23 cellular contexts compared by ENCODE assay signal in genomic region chr10:131725736-131726459, GRCh38.
DNase-seq lines count a peak whose midpoint lies in the region; ATAC-seq and TF ChIP-seq lines count a peak whose summit lies in the region.
"Had no signal": no experiment of that assay in that cellular context is flagged by ENCODE, and none has a peak within 500 bp of the region (broad histone marks: within the 10 kb centered on the region; RNA-seq: fewer than 3 reads in every experiment).

No MANE protein-coding gene starts in this region.

- H3K36me3 Mint-ChIP-seq in neural crest cell (ENCODE audit: low read depth), result no peaks in the 10 kb centered on the region
- H3K36me3 Mint-ChIP-seq: activated naive CD4-positive, alpha-beta T cell treated with anti-CD3 and anti-CD28 coated beads, Interleukin-2, amount 50 U/mL, for 72 hours; IgD-negative memory B cell had no signal

- H3K4me3 ChIP-seq in dorsolateral prefrontal cortex (peak overlapping the region in 45 of 59 donors; percentile 1 to 60 (median 30)), upper lobe of right lung (no peak overlapping the region)
- H3K4me3 ChIP-seq: A549, right atrium auricular region, SJCRH30 had no signal

- peak; percentile 44 for DNase-seq in activated effector memory CD4-positive, alpha-beta T cell treated with anti-CD3 and anti-CD28 coated beads, Interleukin-2, amount 50 U/mL, for 16 hours
- no peak for DNase-seq in activated effector memory CD4-positive, alpha-beta T cell treated with Interleukin-2 at 50 U/mL for 16 hours
- DNase-seq in dorsolateral prefrontal cortex (peak in 2 of 10 donors; percentile 25 to 36), neural crest cell (ENCODE audit: low read depth, low spot score) (no peak), upper lobe of right lung (peak; percentile 54), RWPE1 (ENCODE audit: low spot score) (no peak), GOT3 (lab: John Stamatoyannopoulos, UW) (no peak)
- DNase-seq: activated B cell treated with CpG ODN at 0.5 μM for 24 hours; activated T-cell treated with anti-CD3 and anti-CD28 coated beads, Interleukin-2, amount 50 U/mL, for 72 hours; NCI-H1694 treated with DMSO at 0.1 percent for 48 hours; NCI-H2227 treated with DMSO at 0.1 percent for 48 hours; stimulated activated naive CD4-positive, alpha-beta T cell; trophoblast cell had no signal

- ATAC-seq in upper lobe of right lung, result no peak
- no peak for ATAC-seq in HG02678 (IDR thresholded peaks at IDR 0.05; ENCODE audit: unreplicated experiment)
- ATAC-seq: A549; activated CD8-positive, alpha-beta T cell treated with anti-CD3 and anti-CD28 coated beads for 36 hours; activated naive CD4-positive, alpha-beta T cell treated with anti-CD3 and anti-CD28 coated beads, Interleukin-2, amount 50 U/mL, for 72 hours; activated T-cell treated with anti-CD3 and anti-CD28 coated beads, Interleukin-2, amount 50 U/mL, for 72 hours; HCT116 had no signal

- POLR2A ChIA-PET in RWPE1 (lab: Yijun Ruan, JAX; ENCODE audit: low non-redundant PET), result no interaction called here

- no peaks in the 10 kb centered on the region for H3K9me3 Mint-ChIP-seq in neural crest cell
- H3K9me3 Mint-ChIP-seq: activated B cell treated with CpG ODN at 0.5 μM for 24 hours; activated CD8-positive, alpha-beta T cell treated with anti-CD3 and anti-CD28 coated beads for 36 hours; activated naive CD4-positive, alpha-beta T cell treated with anti-CD3 and anti-CD28 coated beads, Interleukin-2, amount 50 U/mL, for 72 hours; activated T-cell treated with anti-CD3 and anti-CD28 coated beads, Interleukin-2, amount 50 U/mL, for 72 hours; T-helper 2 cell treated with Interferon-gamma antibody and Interleukin-4, amounts not matched to agents 5 μg/mL and 100 μg/mL, for 36 hours had no signal

- no peaks in the 10 kb centered on the region for H3K9me3 ChIP-seq in upper lobe of right lung
- H3K9me3 ChIP-seq: A549, neutrophil, right atrium auricular region, SJCRH30 had no signal

- H3K27me3 ChIP-seq in dorsolateral prefrontal cortex, result peaks cover 0 to 5% (median 0%) of the 10 kb centered on the region in 45 donors
- H3K27me3 ChIP-seq in upper lobe of right lung, result no peaks in the 10 kb centered on the region
- H3K27me3 ChIP-seq: right atrium auricular region, SJCRH30 had no signal

- H3K27me3 Mint-ChIP-seq in neural crest cell (ENCODE audit: low read depth), result peaks cover 78% of the 10 kb centered on the region
- H3K27me3 Mint-ChIP-seq: IgD-negative memory B cell had no signal

- H3K27ac Mint-ChIP-seq in neural crest cell (ENCODE audit: unreplicated experiment), result peak overlapping the region; percentile 64
- H3K27ac Mint-ChIP-seq: activated B cell treated with CpG ODN at 0.5 μM for 24 hours; activated CD8-positive, alpha-beta T cell treated with anti-CD3 and anti-CD28 coated beads for 36 hours; activated T-cell treated with anti-CD3 and anti-CD28 coated beads, Interleukin-2, amount 50 U/mL, for 72 hours; IgD-negative memory B cell; T-helper 2 cell treated with Interferon-gamma antibody and Interleukin-4, amounts not matched to agents 5 μg/mL and 100 μg/mL, for 36 hours had no signal

- peaks cover 29% of the 10 kb centered on the region for H3K4me1 Mint-ChIP-seq in neural crest cell
- H3K4me1 Mint-ChIP-seq: IgD-negative memory B cell had no signal

- intact Hi-C loops in dorsolateral prefrontal cortex (cut with DNase I) (no loop called here), upper lobe of right lung (cut with DNase I) (no loop called here)

- no peak for TF ChIP-seq CTCF in dorsolateral prefrontal cortex (IDR thresholded peaks at IDR 0.05 in 54 of 56, conservative IDR thresholded peaks at IDR 0.05 in 2 of 56; ENCODE audit: low read depth in 1 of 56, partially characterized antibody in 56 of 56)
- TF ChIP-seq CTCF in neural crest cell (conservative IDR thresholded peaks at IDR 0.05), result no peak
- TF ChIP-seq CTCF in upper lobe of right lung (IDR thresholded peaks at IDR 0.05), result no peak
- TF ChIP-seq CTCF in RWPE1 (conservative IDR thresholded peaks at IDR 0.05; ENCODE audit: low read depth), result no peak

- H3K27ac ChIP-seq in dorsolateral prefrontal cortex (no peak overlapping the region), upper lobe of right lung (no peak overlapping the region), RWPE1 (no peak overlapping the region)
- H3K27ac ChIP-seq: A549, neutrophil, right atrium auricular region, SJCRH30 had no signal

- no peak overlapping the region for H3K4me3 Mint-ChIP-seq in neural crest cell
- H3K4me3 Mint-ChIP-seq: activated CD8-positive, alpha-beta T cell treated with anti-CD3 and anti-CD28 coated beads for 36 hours; activated T-cell treated with anti-CD3 and anti-CD28 coated beads, Interleukin-2, amount 50 U/mL, for 72 hours; IgD-negative memory B cell; T-helper 2 cell treated with Interferon-gamma antibody and Interleukin-4, amounts not matched to agents 5 μg/mL and 100 μg/mL, for 36 hours had no signal

- H3K4me1 ChIP-seq in upper lobe of right lung, result peaks cover 6% of the 10 kb centered on the region
- H3K4me1 ChIP-seq: SJCRH30 had no signal

- no peaks in the 10 kb centered on the region for H3K36me3 ChIP-seq in upper lobe of right lung
- H3K36me3 ChIP-seq: neutrophil, right atrium auricular region, SJCRH30 had no signal

- CTCF ChIA-PET in RWPE1 (lab: Yijun Ruan, JAX), result no interaction called here

Comparison
In these comparisons a context has a peak if more than half of its experiments do, and no peak if none do; other contexts are left out.
1. DNase-seq: peak in activated effector memory CD4-positive, alpha-beta T cell treated with anti-CD3 and anti-CD28 coated beads, Interleukin-2, amount 50 U/mL, for 16 hours (single experiment) and upper lobe of right lung (single experiment); none in activated effector memory CD4-positive, alpha-beta T cell treated with Interleukin-2 at 50 U/mL for 16 hours (single experiment), neural crest cell (single experiment), RWPE1 (single experiment) and GOT3 (single experiment).